ENCODE assay signal across 20 cellular contexts in the genomic region with DNA sequence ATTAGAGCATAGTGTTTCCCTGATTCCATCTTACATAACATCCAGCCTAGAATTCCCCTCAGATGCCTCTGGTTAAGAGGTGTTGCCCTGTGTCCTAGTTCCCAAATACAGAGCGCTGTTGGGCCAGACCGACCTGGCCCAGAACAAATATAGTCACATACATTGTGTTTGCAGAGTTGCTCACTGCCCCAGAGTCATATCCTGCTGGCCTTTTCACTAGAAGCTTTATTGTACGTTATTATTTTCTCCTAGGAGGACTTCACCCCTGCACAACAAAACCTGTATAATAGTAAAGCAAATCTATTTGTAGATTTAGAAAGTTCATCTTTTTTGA.
"Had no signal": no experiment of that assay in that cellular context is flagged by ENCODE, and none has a peak within 500 bp of the region (broad histone marks: within the 10 kb centered on the region; RNA-seq: fewer than 3 reads in every experiment).

No MANE protein-coding gene starts in this region.

- DNase-seq: effector CD4-positive, alpha-beta T cell; endodermal cell; foreskin melanocyte; heart left ventricle; hippocampal formation; mesendoderm; naive thymus-derived CD4-positive, alpha-beta T cell; posterior cingulate gyrus; sigmoid colon; stimulated activated CD4-positive, alpha-beta T cell treated with anti-CD3 and anti-CD28 coated beads, Interleukin-2, amount 100 ng/mL, for 24 hours; stimulated activated CD4-positive, alpha-beta T cell treated with anti-CD3 and anti-CD28 coated beads, Interleukin-4, amount 100 ng/mL, for 4 hours; stimulated activated naive B cell treated with anti-CD40 and anti-IgM and Interleukin-4, amounts not matched to agents 10 μg/mL and 1 μg/mL and 100 μg/mL, for 72 hours; stimulated activated naive CD8-positive, alpha-beta T cell treated with anti-CD3 and anti-CD28 coated beads, Interleukin-15, amount 100 ng/mL, for 72 hours; testis; upper lobe of right lung had no signal

- H3K4me3 ChIP-seq: heart left ventricle, sigmoid colon, skin epidermis, tibial nerve, upper lobe of right lung, vagina had no signal

- H3K27ac ChIP-seq: heart left ventricle, neutrophil, sigmoid colon, skin epidermis, testis, tibial nerve, upper lobe of right lung, vagina had no signal

- H3K27me3 Mint-ChIP-seq: naive thymus-derived CD4-positive, alpha-beta T cell; stimulated activated naive B cell treated with anti-CD40 and anti-IgM and Interleukin-4, amounts not matched to agents 10 μg/mL and 1 μg/mL and 100 μg/mL, for 72 hours; stimulated activated naive CD8-positive, alpha-beta T cell treated with anti-CD3 and anti-CD28 coated beads, Interleukin-15, amount 100 ng/mL, for 72 hours had no signal

- H3K9me3 ChIP-seq: neutrophil, sigmoid colon, testis, upper lobe of right lung, vagina had no signal

- ATAC-seq: heart left ventricle; naive thymus-derived CD4-positive, alpha-beta T cell; stimulated activated naive B cell treated with anti-CD40 and anti-IgM and Interleukin-4, amounts not matched to agents 10 μg/mL and 1 μg/mL and 100 μg/mL, for 72 hours; stimulated activated naive CD8-positive, alpha-beta T cell treated with anti-CD3 and anti-CD28 coated beads, Interleukin-15, amount 100 ng/mL, for 72 hours; upper lobe of right lung had no signal

- FAIRE-seq: endothelial cell of umbilical vein had no signal

- H3K27ac Mint-ChIP-seq: endodermal cell; naive thymus-derived CD4-positive, alpha-beta T cell; stimulated activated naive B cell treated with anti-CD40 and anti-IgM and Interleukin-4, amounts not matched to agents 10 μg/mL and 1 μg/mL and 100 μg/mL, for 72 hours; stimulated activated naive CD8-positive, alpha-beta T cell treated with anti-CD3 and anti-CD28 coated beads, Interleukin-15, amount 100 ng/mL, for 72 hours had no signal

- H3K36me3 ChIP-seq: neutrophil, upper lobe of right lung, vagina had no signal

- H3K4me3 Mint-ChIP-seq: endodermal cell; naive thymus-derived CD4-positive, alpha-beta T cell; stimulated activated naive B cell treated with anti-CD40 and anti-IgM and Interleukin-4, amounts not matched to agents 10 μg/mL and 1 μg/mL and 100 μg/mL, for 72 hours; stimulated activated naive CD8-positive, alpha-beta T cell treated with anti-CD3 and anti-CD28 coated beads, Interleukin-15, amount 100 ng/mL, for 72 hours had no signal

- H3K27me3 ChIP-seq: heart left ventricle, neutrophil, sigmoid colon, testis, tibial nerve, upper lobe of right lung, vagina had no signal

- H3K4me1 ChIP-seq: sigmoid colon, testis, tibial nerve, upper lobe of right lung, vagina had no signal

- H3K9me3 Mint-ChIP-seq: endodermal cell had no signal
